In genomic region chr3:17733270-17733669, GRCh38 we compare ENCODE assay signal across 19 cellular contexts.
"Had no signal": no experiment of that assay in that cellular context is flagged by ENCODE, and none has a peak within 500 bp of the region (broad histone marks: within the 10 kb centered on the region; RNA-seq: fewer than 3 reads in every experiment).

No MANE protein-coding gene starts in this region.

- H3K9me3 ChIP-seq: mucosa of descending colon, tibial nerve had no signal

- H3K4me3 Mint-ChIP-seq: activated naive CD8-positive, alpha-beta T cell treated with anti-CD3 and anti-CD28 coated beads, Interleukin-2, amount 10 ng/mL, durations not matched to agents 7 days and 5 days; activated T-cell treated with anti-CD3 and anti-CD28 coated beads, Interleukin-2, amount 50 U/mL, for 72 hours had no signal

- ATAC-seq: activated T-cell treated with anti-CD3 and anti-CD28 coated beads, Interleukin-2, amount 50 U/mL, for 72 hours; mucosa of descending colon had no signal

- FAIRE-seq: urothelium cell line had no signal

- H3K4me3 ChIP-seq: dorsolateral prefrontal cortex, mucosa of descending colon, tibial nerve had no signal

- H3K27ac ChIP-seq: dorsolateral prefrontal cortex, tibial nerve had no signal

- H3K27ac Mint-ChIP-seq: activated naive CD8-positive, alpha-beta T cell treated with anti-CD3 and anti-CD28 coated beads, Interleukin-2, amount 10 ng/mL, durations not matched to agents 7 days and 5 days; activated T-cell treated with anti-CD3 and anti-CD28 coated beads, Interleukin-2, amount 50 U/mL, for 72 hours had no signal

- H3K27me3 ChIP-seq: dorsolateral prefrontal cortex, tibial nerve had no signal

- H3K27me3 Mint-ChIP-seq: activated naive CD8-positive, alpha-beta T cell treated with anti-CD3 and anti-CD28 coated beads, Interleukin-2, amount 10 ng/mL, durations not matched to agents 7 days and 5 days; naive B cell had no signal

- DNase-seq: activated CD4-positive, alpha-beta T cell treated with anti-CD3 and anti-CD28 coated beads, Interleukin-2, amount 50 U/mL, for 1 hour; activated CD4-positive, CD25-positive, alpha-beta regulatory T cell treated with anti-CD3 and anti-CD28 coated beads, Interleukin-2, amount 50 U/mL, for 72 hours; activated naive CD8-positive, alpha-beta T cell treated with anti-CD3 and anti-CD28 coated beads, Interleukin-2, amount 10 ng/mL, durations not matched to agents 7 days and 5 days; activated T-cell treated with anti-CD3 and anti-CD28 coated beads, Interleukin-2, amount 50 U/mL, for 72 hours; amygdala; caudate nucleus; dorsolateral prefrontal cortex; mesenchymal stem cell; mucosa of descending colon; naive B cell; nucleus accumbens; posterior cingulate gyrus; stimulated activated CD4-positive, alpha-beta T cell treated with anti-CD3 and anti-CD28 coated beads, Interleukin-12 subunit alpha, Interleukin-12 subunit beta, amount 100 ng/mL, for 4 hours; stimulated activated CD4-positive, alpha-beta T cell treated with anti-CD3 and anti-CD28 coated beads, Interleukin-1b, Interleukin-23, amount 100 ng/mL, for 48 hours; stimulated activated CD8-positive, alpha-beta memory T cell treated with anti-CD3 and anti-CD28 coated beads, Interleukin-4, amount 100 ng/mL, for 48 hours; stimulated activated naive CD4-positive, alpha-beta T cell treated with Interleukin-2 at 50 U/mL for 16 hours; substantia nigra had no signal
